14 cellular contexts compared by ENCODE assay signal in genomic region chr1:209657140-209657879, GRCh38. TPM values are rescaled to one million over a fixed set of nuclear protein-coding genes. Genes with fewer than 3 reads are reported as not detected.
DNase-seq lines count a peak whose midpoint lies in the region; ATAC-seq, FAIRE-seq and TF ChIP-seq lines count a peak whose summit lies in the region.
"Had no signal": no experiment of that assay in that cellular context is flagged by ENCODE, and none has a peak within 500 bp of the region (broad histone marks: within the 10 kb centered on the region; RNA-seq: fewer than 3 reads in every experiment).

No MANE protein-coding gene starts in this region.

- TF ChIP-seq CTCF in astrocyte of the spinal cord (IDR thresholded peaks at IDR 0.05; ENCODE audit: low read depth, low read length) = no peak
- TF ChIP-seq CTCF in osteoblast (IDR thresholded peaks at IDR 0.05; ENCODE audit: extremely low read depth, low read depth, low read length) = no peak
- TF ChIP-seq CTCF in colonic mucosa (IDR thresholded peaks at IDR 0.05) = no peak

- H3K27ac ChIP-seq in osteoblast (ENCODE audit: low read depth, low read length) (peak overlapping the region; percentile 43), colonic mucosa (no peak overlapping the region)

- in situ Hi-C loops in astrocyte of the spinal cord (cut with HindIII; ENCODE audit: low sequenced_read_pairs) (no loop called here), HAP-1 (cut with MboI; ENCODE audit: low sequenced_read_pairs) (no loop called here)

- H3K4me3 ChIP-seq in astrocyte of the spinal cord (ENCODE audit: low read depth, low read length) = no peak overlapping the region
- no peak overlapping the region for H3K4me3 ChIP-seq in osteoblast (ENCODE audit: insufficient read depth, low read length)
- H3K4me3 ChIP-seq in colonic mucosa = no peak overlapping the region
- no peak overlapping the region for H3K4me3 ChIP-seq in HAP-1

- H3K9ac ChIP-seq in colonic mucosa (ENCODE audit: low read depth in 2 of 2, low read length in 2 of 2) = no peak overlapping the region

- no peaks in the 10 kb centered on the region for H4K20me1 ChIP-seq in osteoblast (ENCODE audit: insufficient read depth, low read length)

- H3K9me3 ChIP-seq in osteoblast (ENCODE audit: low read depth, low read length) (no peaks in the 10 kb centered on the region), colonic mucosa (no peaks in the 10 kb centered on the region), HAP-1 (no peaks in the 10 kb centered on the region)

- no peaks in the 10 kb centered on the region for H3K79me2 ChIP-seq in osteoblast (ENCODE audit: insufficient read depth, low read length)

- no peaks in the 10 kb centered on the region for H3K27me3 ChIP-seq in osteoblast (ENCODE audit: insufficient read depth, low read length)
- no peaks in the 10 kb centered on the region for H3K27me3 ChIP-seq in colonic mucosa
- H3K27me3 ChIP-seq in HAP-1 (ENCODE audit: low read depth) = no peaks in the 10 kb centered on the region

- H3K4me1 ChIP-seq in osteoblast (ENCODE audit: insufficient read depth, low read length) (peaks cover 15% of the 10 kb centered on the region), colonic mucosa (peaks cover 20% of the 10 kb centered on the region), HAP-1 (no peaks in the 10 kb centered on the region)

- no peak overlapping the region for H2AFZ ChIP-seq in osteoblast (ENCODE audit: low read length)

- peak; percentile 57 for ATAC-seq in GM18867 (IDR thresholded peaks at IDR 0.05; ENCODE audit: unreplicated experiment)
- ATAC-seq: right cardiac atrium had no signal

- intact Hi-C loops in colonic mucosa (cut with DNase I) = no loop called here

- DNase-seq in HTR-8/SVneo (ENCODE audit: insufficient read length, low spot score) = peak; percentile 57
- peak; percentile 54 for DNase-seq in astrocyte of the spinal cord (ENCODE audit: low read depth, low spot score)
- no peak for DNase-seq in osteoblast (ENCODE audit: insufficient read length, low spot score, missing footprints)
- DNase-seq in colonic mucosa = no peak
- DNase-seq in medulla oblongata (ENCODE audit: extremely low spot score) = no peak
- no peak for DNase-seq in HAP-1 (ENCODE audit: low spot score in 2 of 2)
- DNase-seq in DMS79 (lab: John Stamatoyannopoulos, UW) = no peak
- DNase-seq: activated CD4-positive, alpha-beta T cell treated with anti-CD3 and anti-CD28 coated beads, Interleukin-2, amount 50 U/mL, for 1 hour; amniotic stem cell; NCI-H1417 treated with DMSO at 0.1 percent for 48 hours; Right ventricle myocardium superior had no signal

- no peak overlapping the region for H3K4me2 ChIP-seq in osteoblast (ENCODE audit: insufficient read depth, low read length)

- FAIRE-seq in HTR-8/SVneo (lab: Jason Lieb, UNC) = peak; percentile 81
- FAIRE-seq: G401.6 had no signal

- H3K36me3 ChIP-seq in osteoblast (ENCODE audit: insufficient read depth, low read length) (no peaks in the 10 kb centered on the region), colonic mucosa (no peaks in the 10 kb centered on the region), HAP-1 (replicated peaks) (no peaks in the 10 kb centered on the region)

RNA-seq across cellular contexts. Expression of gene LAMB3, which starts 5.1 kb away (rescaled TPM):
- total RNA-seq in osteoblast = 5.4 and 9.7 TPM in 2 replicates
- 100 to 1,000 TPM in 1 of 2 donors, 10 to 100 TPM in 1; 92.5 to 110 TPM for total RNA-seq in colonic mucosa

RNA-seq across cellular contexts. Expression of gene G0S2, which starts 17.9 kb away (rescaled TPM):
- total RNA-seq in osteoblast (10.5 and 11.2 TPM in 2 replicates), colonic mucosa (10 to 100 TPM; 24.3 to 24.7 TPM)

RNA-seq across cellular contexts. Expression of gene HSD11B1, which starts 47.3 kb away (rescaled TPM):
- total RNA-seq in osteoblast (0.88 and 1.8 TPM in 2 replicates), colonic mucosa (under 1 TPM; 0.48 to 0.59 TPM)

Comparison
In these comparisons a context has a peak if more than half of its experiments do, and no peak if none do; other contexts are left out.
1. DNase-seq: peak in HTR-8/SVneo (single experiment) and astrocyte of the spinal cord (single experiment); none in osteoblast (single experiment), colonic mucosa (single experiment), medulla oblongata (single experiment), HAP-1 (0 of 2) and DMS79 (single experiment).